10 cellular contexts compared by ENCODE assay signal in genomic region chr10:118732253-118733194, GRCh38. TPM values are rescaled to one million over a fixed set of nuclear protein-coding genes. Genes with fewer than 3 reads are reported as not detected.
DNase-seq lines count a peak whose midpoint lies in the region; ATAC-seq and TF ChIP-seq lines count a peak whose summit lies in the region.
"Had no signal": no experiment of that assay in that cellular context is flagged by ENCODE, and none has a peak within 500 bp of the region (broad histone marks: within the 10 kb centered on the region; RNA-seq: fewer than 3 reads in every experiment).

No MANE protein-coding gene starts in this region.

- ATAC-seq in HG03097 (IDR thresholded peaks at IDR 0.05; ENCODE audit: low FRiP score, unreplicated experiment) (peak; percentile 53), GM21423 (IDR thresholded peaks at IDR 0.05; ENCODE audit: unreplicated experiment) (no peak)
- ATAC-seq in stimulated activated naive CD8-positive, alpha-beta T cell treated with anti-CD3 and anti-CD28 coated beads, Interleukin-15, amount 100 ng/mL, for 72 hours = peak; percentile 82

- peaks cover 1% of the 10 kb centered on the region for H3K36me3 Mint-ChIP-seq in activated naive CD4-positive, alpha-beta T cell treated with anti-CD3 and anti-CD28 coated beads, Interleukin-2, amount 50 U/mL, for 24 hours

- H3K27ac ChIP-seq in colonic mucosa = peak overlapping the region; percentile 35

- H3K9me3 Mint-ChIP-seq in activated naive CD4-positive, alpha-beta T cell treated with anti-CD3 and anti-CD28 coated beads, Interleukin-2, amount 50 U/mL, for 24 hours = no peaks in the 10 kb centered on the region
- H3K9me3 Mint-ChIP-seq in stimulated activated naive CD8-positive, alpha-beta T cell treated with anti-CD3 and anti-CD28 coated beads, Interleukin-15, amount 100 ng/mL, for 72 hours = no peaks in the 10 kb centered on the region

- H3K27me3 ChIP-seq in colonic mucosa (no peaks in the 10 kb centered on the region), H7 (ENCODE audit: control insufficient read depth, insufficient read depth, low read length) (no peaks in the 10 kb centered on the region)

- peak overlapping the region; percentile 69 for H3K4me3 Mint-ChIP-seq in activated naive CD4-positive, alpha-beta T cell treated with anti-CD3 and anti-CD28 coated beads, Interleukin-2, amount 50 U/mL, for 24 hours
- H3K4me3 Mint-ChIP-seq in stimulated activated naive CD8-positive, alpha-beta T cell treated with anti-CD3 and anti-CD28 coated beads, Interleukin-15, amount 100 ng/mL, for 72 hours = peak overlapping the region; percentile 52 to 61

- H3K27ac Mint-ChIP-seq in activated naive CD4-positive, alpha-beta T cell treated with anti-CD3 and anti-CD28 coated beads, Interleukin-2, amount 50 U/mL, for 24 hours = peak overlapping the region; percentile 68
- H3K27ac Mint-ChIP-seq in stimulated activated naive CD8-positive, alpha-beta T cell treated with anti-CD3 and anti-CD28 coated beads, Interleukin-15, amount 100 ng/mL, for 72 hours = peak overlapping the region in 1 of 2 donors; percentile 79

- peaks cover 17% of the 10 kb centered on the region for H3K4me1 ChIP-seq in colonic mucosa

- DNase-seq in activated naive CD4-positive, alpha-beta T cell treated with Interleukin-2 at 50 U/mL for 16 hours = no peak
- peak; percentile 59 for DNase-seq in colonic mucosa
- no peak for DNase-seq in stimulated activated naive CD8-positive, alpha-beta T cell treated with anti-CD3 and anti-CD28 coated beads, Interleukin-15, amount 100 ng/mL, for 72 hours
- no peak for DNase-seq in H7
- no peak for DNase-seq in dermis blood vessel endothelial cell
- DNase-seq: aorta, KBM-7 had no signal

- no peak for TF ChIP-seq CTCF in colonic mucosa (IDR thresholded peaks at IDR 0.05)

- H3K9me3 ChIP-seq in colonic mucosa = no peaks in the 10 kb centered on the region

- H3K4me1 Mint-ChIP-seq in activated naive CD4-positive, alpha-beta T cell treated with anti-CD3 and anti-CD28 coated beads, Interleukin-2, amount 50 U/mL, for 24 hours = peaks cover 92% of the 10 kb centered on the region
- peaks cover 76% of the 10 kb centered on the region for H3K4me1 Mint-ChIP-seq in stimulated activated naive CD8-positive, alpha-beta T cell treated with anti-CD3 and anti-CD28 coated beads, Interleukin-15, amount 100 ng/mL, for 72 hours

- peak overlapping the region in 1 of 2 donors; percentile 48 for H3K9ac ChIP-seq in colonic mucosa (ENCODE audit: low read depth in 2 of 2, low read length in 2 of 2)

- intact Hi-C loops in colonic mucosa (cut with DNase I) = no loop called here

- no peaks in the 10 kb centered on the region for H3K36me3 ChIP-seq in colonic mucosa
- no peaks in the 10 kb centered on the region for H3K36me3 ChIP-seq in H7 (replicated peaks; ENCODE audit: control insufficient read depth, insufficient read depth, low read length)

- H3K27me3 Mint-ChIP-seq in activated naive CD4-positive, alpha-beta T cell treated with anti-CD3 and anti-CD28 coated beads, Interleukin-2, amount 50 U/mL, for 24 hours = no peaks in the 10 kb centered on the region
- H3K27me3 Mint-ChIP-seq in stimulated activated naive CD8-positive, alpha-beta T cell treated with anti-CD3 and anti-CD28 coated beads, Interleukin-15, amount 100 ng/mL, for 72 hours = no peaks in the 10 kb centered on the region

- H3K4me3 ChIP-seq in colonic mucosa (no peak overlapping the region), H7 (ENCODE audit: insufficient read depth, low read depth, low read length) (no peak overlapping the region)

RNA-seq across cellular contexts. Expression of gene CACUL1, which starts 22.2 kb away (rescaled TPM):
- 10 to 100 TPM; 37.9 to 49.3 TPM for total RNA-seq in colonic mucosa
- total RNA-seq in H7 (2014; rRNA removed; shearing (Covaris generic)) = 19.7 and 31.0 TPM in 2 replicates
- 33.4 and 39.0 TPM in 2 replicates for total RNA-seq in dermis blood vessel endothelial cell
